In genomic region chr3:177812492-177812891, GRCh38 we compare ENCODE assay signal across 15 cellular contexts.
"Had no signal": no experiment of that assay in that cellular context is flagged by ENCODE, and none has a peak within 500 bp of the region (broad histone marks: within the 10 kb centered on the region; RNA-seq: fewer than 3 reads in every experiment).

No MANE protein-coding gene starts in this region.

- H3K27me3 ChIP-seq: esophagus muscularis mucosa, upper lobe of right lung had no signal

- H3K36me3 ChIP-seq: esophagus muscularis mucosa, upper lobe of right lung had no signal

- ATAC-seq: upper lobe of right lung, WTC11 had no signal

- H3K9me3 ChIP-seq: esophagus muscularis mucosa, upper lobe of right lung had no signal

- H3K4me3 Mint-ChIP-seq: activated CD4-positive, alpha-beta memory T cell treated with anti-CD3 and anti-CD28 coated beads, Interleukin-2, amount 10 ng/mL, durations not matched to agents 7 days and 5 days; activated T-cell treated with anti-CD3 and anti-CD28 coated beads, Interleukin-2, amount 50 U/mL, for 4 hours; nephron progenitor cell; stimulated activated naive B cell treated with anti-CD40 and anti-IgM and Interleukin-4, amounts not matched to agents 10 μg/mL and 1 μg/mL and 100 μg/mL, for 72 hours; WTC11 had no signal

- H3K27ac ChIP-seq: esophagus muscularis mucosa, upper lobe of right lung had no signal

- H3K4me1 Mint-ChIP-seq: activated CD4-positive, alpha-beta memory T cell treated with anti-CD3 and anti-CD28 coated beads, Interleukin-2, amount 10 ng/mL, durations not matched to agents 7 days and 5 days; WTC11 had no signal

- H3K27ac Mint-ChIP-seq: activated CD4-positive, alpha-beta memory T cell treated with anti-CD3 and anti-CD28 coated beads, Interleukin-2, amount 10 ng/mL, durations not matched to agents 7 days and 5 days; nephron progenitor cell; stimulated activated naive B cell treated with anti-CD40 and anti-IgM and Interleukin-4, amounts not matched to agents 10 μg/mL and 1 μg/mL and 100 μg/mL, for 72 hours; WTC11 had no signal

- H3K36me3 Mint-ChIP-seq: stimulated activated naive B cell treated with anti-CD40 and anti-IgM and Interleukin-4, amounts not matched to agents 10 μg/mL and 1 μg/mL and 100 μg/mL, for 72 hours had no signal

- H3K4me3 ChIP-seq: esophagus muscularis mucosa, skin epidermis, upper lobe of right lung had no signal

- H3K27me3 Mint-ChIP-seq: activated CD4-positive, alpha-beta memory T cell treated with anti-CD3 and anti-CD28 coated beads, Interleukin-2, amount 10 ng/mL, durations not matched to agents 7 days and 5 days; stimulated activated naive B cell treated with anti-CD40 and anti-IgM and Interleukin-4, amounts not matched to agents 10 μg/mL and 1 μg/mL and 100 μg/mL, for 72 hours had no signal

- H3K9me3 Mint-ChIP-seq: activated T-cell treated with anti-CD3 and anti-CD28 coated beads, Interleukin-2, amount 50 U/mL, for 4 hours had no signal

- DNase-seq: activated CD4-positive, alpha-beta memory T cell treated with anti-CD3 and anti-CD28 coated beads, Interleukin-2, amount 10 ng/mL, durations not matched to agents 7 days and 5 days; activated CD4-positive, alpha-beta T cell treated with anti-CD3 and anti-CD28 coated beads for 4 hours; activated effector memory CD4-positive, alpha-beta T cell treated with Interleukin-2 at 50 U/mL for 16 hours; activated naive CD4-positive, alpha-beta T cell treated with anti-CD3 and anti-CD28 coated beads, Interleukin-2, amount 50 U/mL, for 16 hours; activated T-cell treated with anti-CD3 and anti-CD28 coated beads, Interleukin-2, amount 50 U/mL, for 4 hours; nephron progenitor cell; stimulated activated CD4-positive, alpha-beta T cell treated with anti-CD3 and anti-CD28 coated beads, Interleukin-15, amount 100 ng/mL, for 24 hours; stimulated activated CD4-positive, alpha-beta T cell treated with anti-CD3 and anti-CD28 coated beads, Interleukin-4, amount 100 ng/mL, for 1 hour; stimulated activated naive B cell treated with anti-CD40 and anti-IgM and Interleukin-4, amounts not matched to agents 10 μg/mL and 1 μg/mL and 100 μg/mL, for 72 hours; substantia nigra; T-helper 2 cell; upper lobe of right lung had no signal
